Comparison of ENCODE assay signal across 13 cellular contexts in the genomic region with DNA sequence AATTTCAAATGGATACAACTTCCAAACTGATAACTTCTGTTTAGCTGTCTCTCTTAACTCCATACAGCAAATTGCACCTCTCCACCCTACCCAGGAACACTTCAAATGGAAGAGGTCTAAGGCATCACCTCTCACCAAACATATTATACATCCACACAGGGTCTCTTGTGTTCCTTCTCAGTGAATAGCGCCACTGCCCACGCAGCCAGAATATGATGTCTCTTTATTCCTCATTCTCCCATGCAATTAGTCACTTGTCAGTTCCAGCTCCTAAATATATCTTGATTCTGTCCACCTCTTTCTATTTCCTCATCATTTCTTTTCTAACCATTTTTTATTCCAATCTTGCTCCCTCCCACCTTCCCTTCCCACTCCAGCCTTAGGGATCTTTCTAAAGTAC.
"Had no signal": no experiment of that assay in that cellular context is flagged by ENCODE, and none has a peak within 500 bp of the region (broad histone marks: within the 10 kb centered on the region; RNA-seq: fewer than 3 reads in every experiment).

No MANE protein-coding gene starts in this region.

- H3K9me3 Mint-ChIP-seq: brain, neural crest cell had no signal

- ATAC-seq: foreskin keratinocyte, psoas muscle, right lobe of liver had no signal

- H3K27me3 ChIP-seq: foreskin keratinocyte, right lobe of liver had no signal

- H3K36me3 ChIP-seq: right lobe of liver had no signal

- H3K4me3 ChIP-seq: psoas muscle, right lobe of liver, SK-N-MC, smooth muscle cell had no signal

- H3K36me3 Mint-ChIP-seq: brain had no signal

- H3K27ac ChIP-seq: foreskin keratinocyte, psoas muscle, right lobe of liver, SK-N-MC, VCaP had no signal

- H3K4me3 Mint-ChIP-seq: brain, neural crest cell had no signal

- H3K4me2 ChIP-seq: smooth muscle cell had no signal

- H3K27me3 Mint-ChIP-seq: brain had no signal

- H3K9me3 ChIP-seq: psoas muscle, right lobe of liver had no signal

- DNase-seq: activated CD4-positive, alpha-beta T cell treated with anti-CD3 and anti-CD28 coated beads for 1 hour; activated CD8-positive, alpha-beta memory T cell treated with anti-CD3 and anti-CD28 coated beads for 24 hours; cortex of kidney; effector memory CD4-positive, alpha-beta T cell; foreskin keratinocyte; psoas muscle; right lobe of liver; T1000 had no signal
